In the genomic region with DNA sequence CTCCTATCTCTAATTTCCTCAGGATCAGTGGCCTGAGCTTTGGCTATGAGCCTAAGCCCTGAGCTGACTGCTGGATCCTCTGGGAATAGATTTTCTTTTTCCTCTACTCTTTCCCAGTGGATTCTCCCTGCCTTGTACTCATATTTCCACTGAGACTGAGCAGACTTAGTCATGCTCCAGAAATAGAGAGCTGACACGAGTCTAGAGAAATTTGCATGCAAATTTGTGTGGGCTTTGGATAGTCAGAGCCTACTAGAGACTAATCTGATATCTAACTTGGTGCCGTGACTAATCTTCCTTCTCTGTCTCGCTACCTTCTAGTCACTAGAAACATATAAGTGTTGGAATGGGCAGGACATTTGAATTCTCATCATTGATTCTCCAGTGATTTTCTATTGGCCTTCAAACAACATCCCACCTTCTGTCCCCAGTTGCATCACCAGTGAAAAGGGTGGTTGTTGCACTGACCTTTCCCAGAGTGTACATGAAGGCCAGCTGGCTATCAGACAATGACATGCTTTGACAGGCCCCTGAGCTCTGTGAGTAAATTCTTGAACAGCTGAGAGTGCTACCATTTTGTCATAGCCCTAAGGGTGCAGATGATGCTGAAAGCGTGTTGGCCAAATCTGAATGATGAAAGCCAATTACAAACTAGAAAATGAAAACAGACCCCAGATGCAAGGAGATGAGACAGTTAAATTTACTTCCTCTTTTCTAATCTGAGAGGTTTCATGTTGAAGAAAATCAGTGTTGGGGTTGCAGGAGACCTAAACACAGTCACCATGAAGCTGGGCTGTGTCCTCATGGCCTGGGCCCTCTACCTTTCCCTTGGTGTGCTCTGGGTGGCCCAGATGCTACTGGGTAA, we compare ENCODE assay signal across 9 cellular contexts. TPM values are rescaled to one million over a fixed set of nuclear protein-coding genes. Genes with fewer than 3 reads are reported as not detected.
DNase-seq lines count a peak whose midpoint lies in the region; ATAC-seq and TF ChIP-seq lines count a peak whose summit lies in the region.
"Had no signal": no experiment of that assay in that cellular context is flagged by ENCODE, and none has a peak within 500 bp of the region (broad histone marks: within the 10 kb centered on the region; RNA-seq: fewer than 3 reads in every experiment).

A gene with protein sequence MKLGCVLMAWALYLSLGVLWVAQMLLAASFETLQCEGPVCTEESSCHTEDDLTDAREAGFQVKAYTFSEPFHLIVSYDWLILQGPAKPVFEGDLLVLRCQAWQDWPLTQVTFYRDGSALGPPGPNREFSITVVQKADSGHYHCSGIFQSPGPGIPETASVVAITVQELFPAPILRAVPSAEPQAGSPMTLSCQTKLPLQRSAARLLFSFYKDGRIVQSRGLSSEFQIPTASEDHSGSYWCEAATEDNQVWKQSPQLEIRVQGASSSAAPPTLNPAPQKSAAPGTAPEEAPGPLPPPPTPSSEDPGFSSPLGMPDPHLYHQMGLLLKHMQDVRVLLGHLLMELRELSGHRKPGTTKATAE (plus strand): TSS at position 747 of the 865 bp plus-strand sequence. CDS start 36 bp downstream, at position 783.

- peak; percentile 65 for DNase-seq in GM10248 (ENCODE audit: extremely low spot score)
- peak; percentile 85 for DNase-seq in astrocyte of the spinal cord (ENCODE audit: low read depth, low spot score)
- DNase-seq in sciatic nerve (ENCODE audit: low spot score): no peak
- DNase-seq in ecto neural progenitor cell (ENCODE audit: low spot score): no peak
- no peak for DNase-seq in activated CD4-positive, alpha-beta T cell treated with anti-CD3 and anti-CD28 coated beads, Interleukin-2, amount 50 U/mL, for 48 hours
- no peak for DNase-seq in AML-193 (lab: John Stamatoyannopoulos, UW)

- TF ChIP-seq CTCF in GM10248 (IDR thresholded peaks at IDR 0.05; ENCODE audit: control extremely low read depth, extremely low read depth, low read depth, missing control alignments) (no peak), astrocyte of the spinal cord (IDR thresholded peaks at IDR 0.05; ENCODE audit: low read depth, low read length) (no peak)

- intact Hi-C loops in sciatic nerve (cut with DNase I): no loop called here

- no peak within 1 kb of the TSS for H3K4me3 ChIP-seq in astrocyte of the spinal cord (ENCODE audit: low read depth, low read length)

- ATAC-seq in GM21423 (IDR thresholded peaks at IDR 0.05; ENCODE audit: unreplicated experiment) (peak; percentile 58), HG03575 (IDR thresholded peaks at IDR 0.05; ENCODE audit: extremely low read depth, insufficient number of reproducible peaks, low FRiP score, unreplicated experiment) (peak; percentile 33), sciatic nerve (peak; percentile 42)

- CTCF ChIA-PET in GM10248 (lab: Yijun Ruan, JAX): interaction anchor here (0.8 to 3.9 kb wide), 10 partner anchors 9 to 224 kb away, joined by 3 to 22 read pairs (median 8); a partner anchor contains a TSS

- POLR2A ChIA-PET in GM10248 (lab: Yijun Ruan, JAX): no interaction called here

- in situ Hi-C loops in astrocyte of the spinal cord (cut with HindIII; ENCODE audit: low sequenced_read_pairs): no loop called here

RNA-seq across cellular contexts. Expression of the gene that starts here (rescaled TPM):
- 0.49 TPM for total RNA-seq in sciatic nerve
- total RNA-seq: neural crest cell had no signal

Comparison
In these comparisons a context has a peak if more than half of its experiments do, and no peak if none do; other contexts are left out.
1. Peak in ATAC-seq in sciatic nerve; RNA of the gene not detected or under 1 TPM.
2. DNase-seq: peak in GM10248 (single experiment) and astrocyte of the spinal cord (single experiment); none in sciatic nerve (single experiment), ecto neural progenitor cell (single experiment), activated CD4-positive, alpha-beta T cell treated with anti-CD3 and anti-CD28 coated beads, Interleukin-2, amount 50 U/mL, for 48 hours (0 of 2) and AML-193 (0 of 2).
3. Peak in every context shown above with its lines, with median percentiles within 50 percentile points of each other: ATAC-seq.